ENCODE assay signal across 8 cellular contexts in genomic region chr5:142323480-142324376, GRCh38. TPM values are rescaled to one million over a fixed set of nuclear protein-coding genes. Genes with fewer than 3 reads are reported as not detected.
A peak's percentile ranks its signal among the peaks of the same experiment; 100 is the strongest.
DNase-seq lines count a peak whose midpoint lies in the region; ATAC-seq and TF ChIP-seq lines count a peak whose summit lies in the region.

No MANE protein-coding gene starts in this region.

- no peak for TF ChIP-seq CTCF in GM23338 (conservative IDR thresholded peaks at IDR 0.05; ENCODE audit: low read depth in 2 of 2)

- peaks cover 51% of the 10 kb centered on the region for H3F3A ChIP-seq in GM23338 (replicated peaks; ENCODE audit: low read depth)

- H3K4me1 Mint-ChIP-seq in GM23338: peaks cover 51% of the 10 kb centered on the region

- H3K27ac ChIP-seq in GM23338 (ENCODE audit: low read depth): no peak overlapping the region
- H3K27ac ChIP-seq in muscle layer of duodenum (ENCODE audit: low read length): peak overlapping the region; percentile 88

- H3K4me1 ChIP-seq in GM23338 (ENCODE audit: insufficient read depth) (peaks cover 55% of the 10 kb centered on the region), endocrine pancreas (ENCODE audit: control insufficient read depth, insufficient read depth, low read length) (no peaks in the 10 kb centered on the region), muscle layer of duodenum (ENCODE audit: control insufficient read depth in 1 of 2, insufficient read depth in 2 of 2, low read length in 2 of 2) (peaks cover 0 to 22% of the 10 kb centered on the region in 2 donors)

- H3K9me3 ChIP-seq in endocrine pancreas (ENCODE audit: control insufficient read depth, low read length): no peaks in the 10 kb centered on the region
- H3K9me3 ChIP-seq in muscle layer of duodenum (ENCODE audit: control insufficient read depth in 1 of 2, low read length in 2 of 2): no peaks in the 10 kb centered on the region

- peaks cover 7% of the 10 kb centered on the region for H3K9me3 Mint-ChIP-seq in GM23338

- ATAC-seq in GM23338: no peak
- no peak for ATAC-seq in HG03097 (IDR thresholded peaks at IDR 0.05; ENCODE audit: low FRiP score, unreplicated experiment)
- no peak for ATAC-seq in GM21825 (IDR thresholded peaks at IDR 0.05; ENCODE audit: unreplicated experiment)
- ATAC-seq in HG02870 (IDR thresholded peaks at IDR 0.05; ENCODE audit: unreplicated experiment): no peak

- no peaks in the 10 kb centered on the region for H3K9me2 ChIP-seq in GM23338 (ENCODE audit: insufficient read depth)

- H3K4me2 ChIP-seq in GM23338: peak overlapping the region; percentile 100

- H3K9ac ChIP-seq in endocrine pancreas (ENCODE audit: control insufficient read depth, insufficient read depth, low read length): peak overlapping the region; percentile 92

- DNase-seq in GM23338 (ENCODE audit: low spot score) (no peak), SIG-M5 (lab: John Stamatoyannopoulos, UW) (peak; percentile 11), NCI-H1436 treated with DMSO at 0.1 percent for 48 hours (lab: John Stamatoyannopoulos, UW) (no peak)

- peaks cover 31% of the 10 kb centered on the region for H3K36me3 ChIP-seq in GM23338 (ENCODE audit: insufficient read depth)
- no peaks in the 10 kb centered on the region for H3K36me3 ChIP-seq in endocrine pancreas (ENCODE audit: control insufficient read depth, insufficient read depth, low read length)
- H3K36me3 ChIP-seq in muscle layer of duodenum (ENCODE audit: control insufficient read depth in 1 of 2, insufficient read depth in 2 of 2, low read length in 2 of 2): peaks cover 0 to 10% of the 10 kb centered on the region in 2 donors

- peaks cover 54% of the 10 kb centered on the region for H3K36me3 Mint-ChIP-seq in GM23338 (ENCODE audit: low read depth)

- peaks cover 73% of the 10 kb centered on the region for H3K79me2 ChIP-seq in GM23338 (replicated peaks; ENCODE audit: insufficient read depth)

- H3K27me3 ChIP-seq in GM23338 (ENCODE audit: insufficient read depth): no peaks in the 10 kb centered on the region
- H3K27me3 ChIP-seq in endocrine pancreas (ENCODE audit: control insufficient read depth, insufficient read depth, low read length): no peaks in the 10 kb centered on the region
- H3K27me3 ChIP-seq in muscle layer of duodenum (ENCODE audit: low read depth, low read length): no peaks in the 10 kb centered on the region

- peaks cover 55% of the 10 kb centered on the region for H4K20me1 ChIP-seq in GM23338 (replicated peaks; ENCODE audit: insufficient read depth)

- H3K4me3 Mint-ChIP-seq in GM23338: peak overlapping the region; percentile 100

- no peak overlapping the region for H2AFZ ChIP-seq in GM23338

- H3K27me3 Mint-ChIP-seq in GM23338 (ENCODE audit: insufficient read depth, low read depth, poor library complexity): peaks cover 26% of the 10 kb centered on the region

- H3K4me3 ChIP-seq in GM23338 (peak overlapping the region; percentile 98), endocrine pancreas (ENCODE audit: control insufficient read depth, insufficient read depth, low read length) (peak overlapping the region; percentile 22), muscle layer of duodenum (ENCODE audit: low read depth in 1 of 2, low read length in 2 of 2) (peak overlapping the region; percentile 77 to 78)

- H3K27ac Mint-ChIP-seq in GM23338: peak overlapping the region; percentile 77

TF ChIP-seq in GM23338, 12 proteins besides CTCF, POLR2A, EP300 and RAD21:
- no peak for TF ChIP-seq CREB1 (CRISPR knock-in tag; IDR thresholded peaks at IDR 0.05; ENCODE audit: low read depth)
- no peak for TF ChIP-seq STAT1 (IDR thresholded peaks at IDR 0.05; ENCODE audit: unreplicated experiment)
- peak; percentile 38; the same call in 1 of the 2 replicates for TF ChIP-seq POLR2AphosphoS5 (IDR thresholded peaks at IDR 0.05; ENCODE audit: low read depth)
TF ChIP-seq in GM23338: peak in this region for 1.

RNA-seq across cellular contexts. Expression of gene SPRY4, which starts 1.1 kb away (rescaled TPM):
- total RNA-seq in GM23338 (2014; rRNA removed; shearing (Covaris generic)): 177 and 240 TPM in 2 replicates
- 70.6 and 70.9 TPM in 2 replicates for polyA plus RNA-seq in GM23338 (2016; fragmentation: Nextera tagmentation; extraction: Ambion mirVana)

Comparison
In these comparisons a context has a peak if more than half of its experiments do, and no peak if none do; other contexts are left out.
1. H3K4me3 ChIP-seq: peak in every context shown above with its lines; median percentile 98 in GM23338; 78 in muscle layer of duodenum; 22 in endocrine pancreas.